In genomic region chr19:35299523-35300339, GRCh38 we compare ENCODE assay signal across 1 cellular context.
TF ChIP-seq lines count a peak whose summit lies in the region.

No MANE protein-coding gene starts in this region.

TF ChIP-seq in GM23338, 12 proteins besides CTCF, POLR2A, EP300 and RAD21 (continued from another document):
- TF ChIP-seq, protein P1, sequence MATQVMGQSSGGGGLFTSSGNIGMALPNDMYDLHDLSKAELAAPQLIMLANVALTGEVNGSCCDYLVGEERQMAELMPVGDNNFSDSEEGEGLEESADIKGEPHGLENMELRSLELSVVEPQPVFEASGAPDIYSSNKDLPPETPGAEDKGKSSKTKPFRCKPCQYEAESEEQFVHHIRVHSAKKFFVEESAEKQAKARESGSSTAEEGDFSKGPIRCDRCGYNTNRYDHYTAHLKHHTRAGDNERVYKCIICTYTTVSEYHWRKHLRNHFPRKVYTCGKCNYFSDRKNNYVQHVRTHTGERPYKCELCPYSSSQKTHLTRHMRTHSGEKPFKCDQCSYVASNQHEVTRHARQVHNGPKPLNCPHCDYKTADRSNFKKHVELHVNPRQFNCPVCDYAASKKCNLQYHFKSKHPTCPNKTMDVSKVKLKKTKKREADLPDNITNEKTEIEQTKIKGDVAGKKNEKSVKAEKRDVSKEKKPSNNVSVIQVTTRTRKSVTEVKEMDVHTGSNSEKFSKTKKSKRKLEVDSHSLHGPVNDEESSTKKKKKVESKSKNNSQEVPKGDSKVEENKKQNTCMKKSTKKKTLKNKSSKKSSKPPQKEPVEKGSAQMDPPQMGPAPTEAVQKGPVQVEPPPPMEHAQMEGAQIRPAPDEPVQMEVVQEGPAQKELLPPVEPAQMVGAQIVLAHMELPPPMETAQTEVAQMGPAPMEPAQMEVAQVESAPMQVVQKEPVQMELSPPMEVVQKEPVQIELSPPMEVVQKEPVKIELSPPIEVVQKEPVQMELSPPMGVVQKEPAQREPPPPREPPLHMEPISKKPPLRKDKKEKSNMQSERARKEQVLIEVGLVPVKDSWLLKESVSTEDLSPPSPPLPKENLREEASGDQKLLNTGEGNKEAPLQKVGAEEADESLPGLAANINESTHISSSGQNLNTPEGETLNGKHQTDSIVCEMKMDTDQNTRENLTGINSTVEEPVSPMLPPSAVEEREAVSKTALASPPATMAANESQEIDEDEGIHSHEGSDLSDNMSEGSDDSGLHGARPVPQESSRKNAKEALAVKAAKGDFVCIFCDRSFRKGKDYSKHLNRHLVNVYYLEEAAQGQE (IDR thresholded peaks at IDR 0.05; ENCODE audit: unreplicated experiment): no peak
- TF ChIP-seq STAT1 (IDR thresholded peaks at IDR 0.05; ENCODE audit: unreplicated experiment): no peak
- TF ChIP-seq CREB1 (CRISPR knock-in tag; IDR thresholded peaks at IDR 0.05; ENCODE audit: low read depth): no peak
- no peak for TF ChIP-seq POLR2AphosphoS5 (IDR thresholded peaks at IDR 0.05; ENCODE audit: low read depth)
- TF ChIP-seq, protein P2, sequence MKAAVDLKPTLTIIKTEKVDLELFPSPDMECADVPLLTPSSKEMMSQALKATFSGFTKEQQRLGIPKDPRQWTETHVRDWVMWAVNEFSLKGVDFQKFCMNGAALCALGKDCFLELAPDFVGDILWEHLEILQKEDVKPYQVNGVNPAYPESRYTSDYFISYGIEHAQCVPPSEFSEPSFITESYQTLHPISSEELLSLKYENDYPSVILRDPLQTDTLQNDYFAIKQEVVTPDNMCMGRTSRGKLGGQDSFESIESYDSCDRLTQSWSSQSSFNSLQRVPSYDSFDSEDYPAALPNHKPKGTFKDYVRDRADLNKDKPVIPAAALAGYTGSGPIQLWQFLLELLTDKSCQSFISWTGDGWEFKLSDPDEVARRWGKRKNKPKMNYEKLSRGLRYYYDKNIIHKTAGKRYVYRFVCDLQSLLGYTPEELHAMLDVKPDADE (IDR thresholded peaks at IDR 0.05): no peak
